26 cellular contexts compared by ENCODE assay signal in genomic region chr21:35201799-35202198, GRCh38.
"Had no signal": no experiment of that assay in that cellular context is flagged by ENCODE, and none has a peak within 500 bp of the region (broad histone marks: within the 10 kb centered on the region; RNA-seq: fewer than 3 reads in every experiment).

No MANE protein-coding gene starts in this region.

- H3K27ac ChIP-seq: gastroesophageal sphincter, spleen, testis had no signal

- H3K4me3 ChIP-seq: gastroesophageal sphincter, sigmoid colon, spleen, testis, transverse colon had no signal

- H3K36me3 Mint-ChIP-seq: activated CD4-positive, alpha-beta memory T cell treated with anti-CD3 and anti-CD28 coated beads for 36 hours; activated naive CD4-positive, alpha-beta T cell treated with anti-CD3 and anti-CD28 coated beads, Interleukin-2, amount 10 ng/mL, durations not matched to agents 7 days and 5 days; activated naive CD8-positive, alpha-beta T cell treated with anti-CD3 and anti-CD28 coated beads, Interleukin-2, amount 10 ng/mL, durations not matched to agents 7 days and 5 days; memory B cell had no signal

- ATAC-seq: gastroesophageal sphincter; left colon; naive thymus-derived CD8-positive, alpha-beta T cell; stimulated activated naive CD8-positive, alpha-beta T cell treated with anti-CD3 and anti-CD28 coated beads, Interleukin-15, Interleukin-2, amounts not matched to agents 100 U/mL and 50 U/mL, for 24 hours had no signal

- H3K9me3 ChIP-seq: gastroesophageal sphincter, sigmoid colon, spleen, testis, transverse colon had no signal

- H3K4me3 Mint-ChIP-seq: activated CD4-positive, alpha-beta memory T cell treated with anti-CD3 and anti-CD28 coated beads for 36 hours; activated CD4-positive, alpha-beta T cell treated with anti-CD3 and anti-CD28 coated beads, Interleukin-2, amount 10 ng/mL, durations not matched to agents 24 days and 14 days; activated naive CD4-positive, alpha-beta T cell treated with anti-CD3 and anti-CD28 coated beads, Interleukin-2, amount 10 ng/mL, durations not matched to agents 7 days and 5 days; activated naive CD8-positive, alpha-beta T cell treated with anti-CD3 and anti-CD28 coated beads, Interleukin-2, amount 10 ng/mL, durations not matched to agents 7 days and 5 days; activated T-cell treated with anti-CD3 and anti-CD28 coated beads, Interleukin-2, amount 50 U/mL, for 24 hours; memory B cell; naive thymus-derived CD8-positive, alpha-beta T cell had no signal

- H3K27ac Mint-ChIP-seq: activated naive CD4-positive, alpha-beta T cell treated with anti-CD3 and anti-CD28 coated beads, Interleukin-2, amount 10 ng/mL, durations not matched to agents 7 days and 5 days; activated naive CD8-positive, alpha-beta T cell treated with anti-CD3 and anti-CD28 coated beads, Interleukin-2, amount 10 ng/mL, durations not matched to agents 7 days and 5 days; activated T-cell treated with anti-CD3 and anti-CD28 coated beads, Interleukin-2, amount 50 U/mL, for 24 hours; memory B cell; naive thymus-derived CD8-positive, alpha-beta T cell had no signal

- H3K36me3 ChIP-seq: brain microvascular endothelial cell, gastroesophageal sphincter, sigmoid colon, spleen, transverse colon had no signal

- DNase-seq: activated CD4-positive, alpha-beta memory T cell treated with anti-CD3 and anti-CD28 coated beads for 36 hours; activated CD4-positive, alpha-beta T cell treated with anti-CD3 and anti-CD28 coated beads, Interleukin-2, amount 10 ng/mL, durations not matched to agents 24 days and 14 days; activated CD4-positive, CD25-positive, alpha-beta regulatory T cell treated with anti-CD3 and anti-CD28 coated beads, Interleukin-2, amount 50 U/mL, for 72 hours; activated CD8-positive, alpha-beta memory T cell treated with anti-CD3 and anti-CD28 coated beads, Interleukin-2, amount 50 U/mL, for 48 hours; activated gamma-delta T cell; activated naive CD4-positive, alpha-beta T cell treated with anti-CD3 and anti-CD28 coated beads, Interleukin-2, amount 10 ng/mL, durations not matched to agents 7 days and 5 days; activated naive CD8-positive, alpha-beta T cell treated with anti-CD3 and anti-CD28 coated beads, Interleukin-2, amount 10 ng/mL, durations not matched to agents 7 days and 5 days; activated T-cell treated with anti-CD3 and anti-CD28 coated beads, Interleukin-2, amount 50 U/mL, for 24 hours; amniotic stem cell; brain microvascular endothelial cell; central memory CD4-positive, alpha-beta T cell; effector CD4-positive, alpha-beta T cell; erythroblast; hippocampal formation; kidney; left colon; midbrain; naive thymus-derived CD8-positive, alpha-beta T cell; retina; sigmoid colon; spleen; stimulated activated naive CD8-positive, alpha-beta T cell treated with anti-CD3 and anti-CD28 coated beads, Interleukin-15, Interleukin-2, amounts not matched to agents 100 U/mL and 50 U/mL, for 24 hours; testis; transverse colon had no signal

- H3K27me3 Mint-ChIP-seq: activated CD4-positive, alpha-beta T cell treated with anti-CD3 and anti-CD28 coated beads, Interleukin-2, amount 10 ng/mL, durations not matched to agents 24 days and 14 days; activated T-cell treated with anti-CD3 and anti-CD28 coated beads, Interleukin-2, amount 50 U/mL, for 24 hours; naive thymus-derived CD8-positive, alpha-beta T cell had no signal

- H3K27me3 ChIP-seq: brain microvascular endothelial cell, sigmoid colon, spleen, testis, transverse colon had no signal

- H3K9me3 Mint-ChIP-seq: activated naive CD4-positive, alpha-beta T cell treated with anti-CD3 and anti-CD28 coated beads, Interleukin-2, amount 10 ng/mL, durations not matched to agents 7 days and 5 days; memory B cell had no signal
